In genomic region chr1:145996433-145997155, GRCh38 we compare ENCODE assay signal across 8 cellular contexts. TPM values are rescaled to one million over a fixed set of nuclear protein-coding genes. Genes with fewer than 3 reads are reported as not detected.
DNase-seq lines count a peak whose midpoint lies in the region; ATAC-seq and TF ChIP-seq lines count a peak whose summit lies in the region.

A gene with protein sequence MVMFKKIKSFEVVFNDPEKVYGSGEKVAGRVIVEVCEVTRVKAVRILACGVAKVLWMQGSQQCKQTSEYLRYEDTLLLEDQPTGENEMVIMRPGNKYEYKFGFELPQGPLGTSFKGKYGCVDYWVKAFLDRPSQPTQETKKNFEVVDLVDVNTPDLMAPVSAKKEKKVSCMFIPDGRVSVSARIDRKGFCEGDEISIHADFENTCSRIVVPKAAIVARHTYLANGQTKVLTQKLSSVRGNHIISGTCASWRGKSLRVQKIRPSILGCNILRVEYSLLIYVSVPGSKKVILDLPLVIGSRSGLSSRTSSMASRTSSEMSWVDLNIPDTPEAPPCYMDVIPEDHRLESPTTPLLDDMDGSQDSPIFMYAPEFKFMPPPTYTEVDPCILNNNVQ (minus strand): TSS chr1:145996579. CDS start chr1:145996266, 313 bp downstream.

- H3K9me3 ChIP-seq in spleen, result no peaks in the 10 kb centered on the region

- H3K27me3 ChIP-seq in spleen (replicated peaks in 1 of 7), result no peaks in the 10 kb centered on the region

- peak; percentile 97 to 99 (median 99) for TF ChIP-seq POLR2A in spleen (IDR thresholded peaks at IDR 0.05)

- peaks cover 26 to 72% (median 55%) of the 10 kb centered on the region in 6 donors for H3K4me1 ChIP-seq in spleen

- no peak for TF ChIP-seq CTCF in AG10803 (conservative IDR thresholded peaks at IDR 0.05; ENCODE audit: low read length)
- TF ChIP-seq CTCF in spleen (IDR thresholded peaks at IDR 0.05 in 8 of 11, conservative IDR thresholded peaks at IDR 0.05 in 3 of 11), result peak in 1 of 11 experiments; percentile 12

- H3K27ac ChIP-seq in spleen, result peak within 1 kb of the TSS; percentile 93 to 100 (median 99)

- peaks cover 21 to 43% (median 35%) of the 10 kb centered on the region in 6 donors for H3K36me3 ChIP-seq in spleen

- H3K4me3 ChIP-seq in AG10803 (ENCODE audit: low read length) (peak within 1 kb of the TSS; percentile 99), spleen (peak within 1 kb of the TSS; percentile 86 to 100 (median 95))

- peak; percentile 78 for ATAC-seq in GM19043 (IDR thresholded peaks at IDR 0.05; ENCODE audit: low read depth, unreplicated experiment)
- ATAC-seq in HG03432 (IDR thresholded peaks at IDR 0.05; ENCODE audit: unreplicated experiment), result peak; percentile 94

- DNase-seq in AG10803 (ENCODE audit: low read depth), result peak; percentile 97
- peak; percentile 96 for DNase-seq in NCI-H510A (lab: John Stamatoyannopoulos, UW)
- DNase-seq in activated CD4-positive, CD25-positive, alpha-beta regulatory T cell treated with anti-CD3 and anti-CD28 coated beads, Interleukin-2, amount 50 U/mL, for 72 hours, result peak; percentile 89
- DNase-seq in cerebellar cortex (ENCODE audit: low spot score), result peak; percentile 99
- DNase-seq in iris pigment epithelial cell (ENCODE audit: low read depth), result peak; percentile 99
- DNase-seq in spleen, result peak; percentile 100

- intact Hi-C loops in spleen (cut with DNase I; ENCODE audit: low total_unique reads), result no loop called here

- WGBS in spleen, 5 donors, result 0 to 1% (median 1%) methylated on average over 32 of the region's 32 CpGs

RNA-seq across cellular contexts. Expression of the gene that starts here (rescaled TPM):
- total RNA-seq in spleen, result 1,000 to 10,000 TPM in 5 of 7 donors, 100 to 1,000 TPM in 2; 622 to 2,368 (median 1,747) TPM
- polyA plus RNA-seq in spleen, result 100 to 1,000 TPM; 446 to 779 (median 670) TPM

Comparison
In these comparisons a context has a peak if more than half of its experiments do, and no peak if none do; other contexts are left out.
1. Peak in every context shown above with its lines: DNase-seq, ATAC-seq, H3K4me3 ChIP-seq and H3K27ac ChIP-seq.